13 cellular contexts compared by ENCODE assay signal in the genomic region with DNA sequence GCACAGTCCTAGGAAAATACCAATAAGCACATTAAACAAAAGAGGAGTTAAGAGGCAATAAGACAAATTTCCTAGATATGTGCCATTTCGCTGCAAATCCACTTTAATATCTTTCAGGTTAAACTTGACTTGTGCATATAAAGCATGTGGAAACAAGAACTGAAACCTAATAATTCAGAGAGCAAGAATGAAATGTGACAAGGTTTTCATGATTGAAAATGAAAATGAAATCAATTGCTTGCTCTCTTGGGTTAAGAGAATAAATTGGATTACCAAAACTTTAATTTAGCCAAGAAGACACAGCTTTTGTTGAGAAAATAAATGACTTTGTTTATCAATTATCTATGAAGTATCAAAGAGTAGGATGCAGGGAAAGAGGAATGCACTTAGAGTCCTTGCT.
DNase-seq lines count a peak whose midpoint lies in the region; ATAC-seq, FAIRE-seq and TF ChIP-seq lines count a peak whose summit lies in the region.
"Had no signal": no experiment of that assay in that cellular context is flagged by ENCODE, and none has a peak within 500 bp of the region (broad histone marks: within the 10 kb centered on the region; RNA-seq: fewer than 3 reads in every experiment).

No MANE protein-coding gene starts in this region.

- no peaks in the 10 kb centered on the region for H3K27me3 ChIP-seq in foreskin keratinocyte
- H3K27me3 ChIP-seq: spleen had no signal

- DNase-seq in foreskin keratinocyte (no peak), NCI-H82 (lab: John Stamatoyannopoulos, UW) (no peak), inferior parietal cortex (ENCODE audit: extremely low spot score) (no peak), urothelium cell line (ENCODE audit: low spot score) (no peak), NCI-H526 (lab: John Stamatoyannopoulos, UW) (no peak)
- DNase-seq: CD4-positive, CD25-positive, alpha-beta regulatory T cell; spleen had no signal

- ATAC-seq in GM18868 (IDR thresholded peaks at IDR 0.05; ENCODE audit: unreplicated experiment) (peak; percentile 85), GM21529 (IDR thresholded peaks at IDR 0.05; ENCODE audit: unreplicated experiment) (peak; percentile 90), HG03066 (IDR thresholded peaks at IDR 0.05; ENCODE audit: low read depth, unreplicated experiment) (peak; percentile 88), foreskin keratinocyte (no peak)
- ATAC-seq: K562; natural killer cell treated with Interleukin-12 subunit alpha and Interleukin-12 subunit beta and Interleukin-15 and Interleukin-18, amount 100 ng/mL, for 72 hours had no signal

- H3K27ac ChIP-seq in foreskin keratinocyte, result peak overlapping the region; percentile 48
- H3K27ac ChIP-seq: spleen had no signal

- TF ChIP-seq CTCF in foreskin keratinocyte (conservative IDR thresholded peaks at IDR 0.05), result no peak

- peaks cover 19% of the 10 kb centered on the region for H3K4me1 ChIP-seq in foreskin keratinocyte

- no peak for FAIRE-seq in urothelium cell line (lab: Jason Lieb, UNC)
- FAIRE-seq: islet of Langerhans, K562 had no signal
